ENCODE assay signal across 9 cellular contexts in the genomic region with DNA sequence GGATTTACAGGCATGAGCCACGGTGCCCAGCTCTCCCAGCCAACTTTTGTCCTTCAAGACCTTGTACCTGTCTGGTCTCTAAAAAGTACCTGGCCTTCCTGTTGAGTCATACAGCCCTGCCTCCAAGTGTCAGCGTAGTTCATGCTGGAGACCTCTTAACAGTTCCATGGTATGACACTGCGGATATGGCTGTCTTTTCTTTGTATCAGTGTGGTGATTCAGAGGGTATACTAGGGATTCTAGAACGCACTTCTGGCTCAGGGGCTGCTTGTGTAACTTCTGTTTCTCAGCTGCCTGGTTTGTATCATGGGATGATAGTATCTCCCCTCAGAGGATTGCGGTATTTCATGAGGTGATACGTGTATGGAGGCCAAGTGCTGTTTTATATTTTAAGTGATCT. TPM values are rescaled to one million over a fixed set of nuclear protein-coding genes. Genes with fewer than 3 reads are reported as not detected.
DNase-seq lines count a peak whose midpoint lies in the region; ATAC-seq and TF ChIP-seq lines count a peak whose summit lies in the region.
"Had no signal": no experiment of that assay in that cellular context is flagged by ENCODE, and none has a peak within 500 bp of the region (broad histone marks: within the 10 kb centered on the region; RNA-seq: fewer than 3 reads in every experiment).

No MANE protein-coding gene starts in this region.

- H3K4me2 ChIP-seq in Loucy (ENCODE audit: low read depth, low read length, poor library complexity, severe bottlenecking), result peak overlapping the region; percentile 79

- no peak for ATAC-seq in naive thymus-derived CD8-positive, alpha-beta T cell
- ATAC-seq in GM18520 (IDR thresholded peaks at IDR 0.05; ENCODE audit: unreplicated experiment), result no peak
- no peak for ATAC-seq in HG02884 (IDR thresholded peaks at IDR 0.05; ENCODE audit: unreplicated experiment)

- H3K4me1 ChIP-seq in Caco-2, result peaks cover 21% of the 10 kb centered on the region; the same call in 1 of the 2 replicates
- peaks cover 36% of the 10 kb centered on the region for H3K4me1 ChIP-seq in Loucy (ENCODE audit: insufficient read depth, low read length, poor library complexity, severe bottlenecking)

- H3K27me3 Mint-ChIP-seq in Caco-2 (ENCODE audit: insufficient read depth, unreplicated experiment) (no peaks in the 10 kb centered on the region), brain (peaks cover 9% of the 10 kb centered on the region)
- no peaks in the 10 kb centered on the region for H3K27me3 Mint-ChIP-seq in naive thymus-derived CD8-positive, alpha-beta T cell

- peaks cover 38% of the 10 kb centered on the region for H3K79me2 ChIP-seq in Loucy (ENCODE audit: insufficient read depth, low read length)

- TF ChIP-seq CTCF in Caco-2 (IDR thresholded peaks at IDR 0.05; ENCODE audit: insufficient read depth in 1 of 2, low read depth in 1 of 2, low read length in 1 of 2, severe bottlenecking in 1 of 2, unreplicated experiment in 1 of 2) (no peak), Loucy (conservative IDR thresholded peaks at IDR 0.05; ENCODE audit: low read length) (no peak), brain (conservative IDR thresholded peaks at IDR 0.05) (no peak)

- DNase-seq in Caco-2, result no peak
- DNase-seq in naive thymus-derived CD8-positive, alpha-beta T cell, result no peak
- DNase-seq in SKM-1 (lab: John Stamatoyannopoulos, UW; ENCODE audit: unreplicated experiment), result no peak
- DNase-seq: foreskin fibroblast; stimulated activated CD4-positive, alpha-beta T cell treated with anti-CD3 and anti-CD28 coated beads, Interleukin-12 subunit alpha, Interleukin-12 subunit beta, amount 100 ng/mL, for 4 hours had no signal

- CTCF ChIA-PET in Caco-2 (lab: Charles Lee), result no interaction called here

- H3K36me3 Mint-ChIP-seq in Caco-2 (ENCODE audit: insufficient read depth, unreplicated experiment), result peaks cover 20% of the 10 kb centered on the region
- no peaks in the 10 kb centered on the region for H3K36me3 Mint-ChIP-seq in brain
- peaks cover 0 to 6% (median 0%) of the 10 kb centered on the region in 3 donors for H3K36me3 Mint-ChIP-seq in naive thymus-derived CD8-positive, alpha-beta T cell

- H3K27ac Mint-ChIP-seq in Caco-2 (ENCODE audit: unreplicated experiment), result peak overlapping the region; percentile 98
- H3K27ac Mint-ChIP-seq in brain, result peak overlapping the region; percentile 59 to 95 (median 64)
- H3K27ac Mint-ChIP-seq in naive thymus-derived CD8-positive, alpha-beta T cell, result peak overlapping the region in 6 of 10 donors; percentile 9 to 92 (median 88)

- H3K4me1 Mint-ChIP-seq in Caco-2 (ENCODE audit: low read depth, unreplicated experiment), result peaks cover 29% of the 10 kb centered on the region
- peaks cover 45% of the 10 kb centered on the region for H3K4me1 Mint-ChIP-seq in brain
- H3K4me1 Mint-ChIP-seq in naive thymus-derived CD8-positive, alpha-beta T cell, result peaks cover 15 to 48% (median 44%) of the 10 kb centered on the region in 4 donors

- H3K4me3 Mint-ChIP-seq in Caco-2 (ENCODE audit: unreplicated experiment) (peak overlapping the region; percentile 96), brain (peak overlapping the region; percentile 93 to 98 (median 95))
- H3K4me3 Mint-ChIP-seq in naive thymus-derived CD8-positive, alpha-beta T cell, result peak overlapping the region in 9 of 10 donors; percentile 81 to 94 (median 92)

- H2AFZ ChIP-seq in Loucy (ENCODE audit: low read length), result no peak overlapping the region

- no peaks in the 10 kb centered on the region for H3F3A ChIP-seq in Loucy (ENCODE audit: low read depth)

- peaks cover 29% of the 10 kb centered on the region for H4K20me1 ChIP-seq in Loucy (ENCODE audit: insufficient read depth, low read length, poor library complexity, severe bottlenecking)

- intact Hi-C loops in Caco-2 (cut with micrococcal nuclease; ENCODE audit: unreplicated experiment), result loop anchor here (2.0 kb wide), 1 partner anchor 59 kb away; no protein-coding TSS in a partner anchor

- H3K9me2 ChIP-seq in Loucy (replicated peaks; ENCODE audit: low read depth, low read length), result no peaks in the 10 kb centered on the region

- H3K9me3 Mint-ChIP-seq in Caco-2 (ENCODE audit: unreplicated experiment) (no peaks in the 10 kb centered on the region), brain (no peaks in the 10 kb centered on the region)
- no peaks in the 10 kb centered on the region for H3K9me3 Mint-ChIP-seq in naive thymus-derived CD8-positive, alpha-beta T cell

- H3K9ac ChIP-seq in Loucy (ENCODE audit: low read depth, low read length, poor library complexity, severe bottlenecking), result no peak overlapping the region

- no peaks in the 10 kb centered on the region for H3K9me3 ChIP-seq in Caco-2
- H3K9me3 ChIP-seq in Loucy (ENCODE audit: insufficient read depth, low read depth, low read length), result no peaks in the 10 kb centered on the region

- H3K36me3 ChIP-seq in Caco-2 (ENCODE audit: control insufficient read depth, insufficient read depth, low read length) (no peaks in the 10 kb centered on the region; the same call in 1 of the 2 replicates), Loucy (ENCODE audit: insufficient read depth, low read length) (no peaks in the 10 kb centered on the region)

- POLR2A ChIA-PET in Caco-2 (lab: Charles Lee), result interaction anchor here (0.6 kb wide), 1 partner anchor 36 kb away, joined by 4 read pairs; no protein-coding TSS in a partner anchor
- POLR2A ChIA-PET in naive thymus-derived CD8-positive, alpha-beta T cell (lab: Charles Lee), result interaction anchor here (4.1 kb wide), 1 partner anchor 36 kb away, joined by 22 read pairs; a partner anchor contains a TSS

- H3K4me3 ChIP-seq in Caco-2 (ENCODE audit: low read depth, low read length), result no peak overlapping the region
- H3K4me3 ChIP-seq in Loucy (ENCODE audit: low read length, poor library complexity, severe bottlenecking), result no peak overlapping the region

- H3K27me3 ChIP-seq in Caco-2 (replicated peaks; ENCODE audit: control insufficient read depth, insufficient read depth, low read length) (no peaks in the 10 kb centered on the region), Loucy (ENCODE audit: insufficient read depth, low read length, poor library complexity, severe bottlenecking) (no peaks in the 10 kb centered on the region)

- no TSS peak for BruUV-seq in Caco-2 (replicated peaks; lab: Mats Ljungman, UMichigan)

RNA-seq across cellular contexts. Expression of a gene that starts 2.0 kb away (rescaled TPM):
- total RNA-seq in Caco-2 (2022), result 39.1 and 40.7 TPM in 2 replicates
- 42.5 TPM for polyA plus RNA-seq in brain (ENCODE audit: insufficient read depth, low read depth, low replicate concordance)
- total RNA-seq in naive thymus-derived CD8-positive, alpha-beta T cell, result 10 to 100 TPM; 14.9 to 15.8 TPM
- polyA plus RNA-seq in naive thymus-derived CD8-positive, alpha-beta T cell, result 10 to 100 TPM; 19.5 to 31.9 (median 26.2) TPM

RNA-seq across cellular contexts. Expression of a gene that starts 37.3 kb away (rescaled TPM):
- 14.4 and 18.4 TPM in 2 replicates for total RNA-seq in Caco-2 (2022)
- 19.6 TPM for polyA plus RNA-seq in brain (ENCODE audit: insufficient read depth, low read depth, low replicate concordance)
- 1 to 10 TPM; 9.2 to 9.3 TPM for total RNA-seq in naive thymus-derived CD8-positive, alpha-beta T cell
- polyA plus RNA-seq in naive thymus-derived CD8-positive, alpha-beta T cell, result 1 to 10 TPM in 1 of 3 donors, under 1 TPM in 2; 0.60 to 1.2 (median 0.99) TPM
